In genomic region chr11:72737341-72737740, GRCh38 we compare ENCODE assay signal across 11 cellular contexts. TPM values are rescaled to one million over a fixed set of nuclear protein-coding genes. Genes with fewer than 3 reads are reported as not detected.
A peak's percentile ranks its signal among the peaks of the same experiment; 100 is the strongest.
DNase-seq lines count a peak whose midpoint lies in the region; ATAC-seq and TF ChIP-seq lines count a peak whose summit lies in the region.
"Had no signal": no experiment of that assay in that cellular context is flagged by ENCODE, and none has a peak within 500 bp of the region (broad histone marks: within the 10 kb centered on the region; RNA-seq: fewer than 3 reads in every experiment).

No MANE protein-coding gene starts in this region.

- no peak overlapping the region for H2AFZ ChIP-seq in Loucy (ENCODE audit: low read length)

- H3K9me3 Mint-ChIP-seq in CD4-positive, CD25-positive, alpha-beta regulatory T cell, result no peaks in the 10 kb centered on the region
- no peaks in the 10 kb centered on the region for H3K9me3 Mint-ChIP-seq in effector memory CD8-positive, alpha-beta T cell
- no peaks in the 10 kb centered on the region for H3K9me3 Mint-ChIP-seq in neural crest cell

- H3K9me2 ChIP-seq in Loucy (replicated peaks; ENCODE audit: low read depth, low read length), result no peaks in the 10 kb centered on the region

- peaks cover 65% of the 10 kb centered on the region for H3K4me1 ChIP-seq in CD4-positive, CD25-positive, alpha-beta regulatory T cell (ENCODE audit: control insufficient read depth, insufficient read depth, low read length, poor library complexity, severe bottlenecking)
- H3K4me1 ChIP-seq in Loucy (ENCODE audit: insufficient read depth, low read length, poor library complexity, severe bottlenecking), result peaks cover 42% of the 10 kb centered on the region

- peaks cover 8% of the 10 kb centered on the region for H3K36me3 Mint-ChIP-seq in CD4-positive, CD25-positive, alpha-beta regulatory T cell
- peaks cover 8% of the 10 kb centered on the region for H3K36me3 Mint-ChIP-seq in effector memory CD8-positive, alpha-beta T cell (ENCODE audit: insufficient read depth)
- H3K36me3 Mint-ChIP-seq in neural crest cell (ENCODE audit: low read depth), result no peaks in the 10 kb centered on the region

- H3K27me3 ChIP-seq in CD4-positive, CD25-positive, alpha-beta regulatory T cell (ENCODE audit: control insufficient read depth, insufficient read depth, low read length), result no peaks in the 10 kb centered on the region
- H3K27me3 ChIP-seq in Loucy (ENCODE audit: insufficient read depth, low read length, poor library complexity, severe bottlenecking), result no peaks in the 10 kb centered on the region

- no peaks in the 10 kb centered on the region for H3K27me3 Mint-ChIP-seq in CD4-positive, CD25-positive, alpha-beta regulatory T cell
- H3K27me3 Mint-ChIP-seq in effector memory CD8-positive, alpha-beta T cell, result no peaks in the 10 kb centered on the region
- no peaks in the 10 kb centered on the region for H3K27me3 Mint-ChIP-seq in neural crest cell (ENCODE audit: low read depth)

- TF ChIP-seq CTCF in Loucy (conservative IDR thresholded peaks at IDR 0.05; ENCODE audit: low read length), result no peak
- TF ChIP-seq CTCF in neural crest cell (conservative IDR thresholded peaks at IDR 0.05), result no peak

- H3K4me1 Mint-ChIP-seq in CD4-positive, CD25-positive, alpha-beta regulatory T cell, result peaks cover 5 to 69% (median 51%) of the 10 kb centered on the region in 4 donors
- H3K4me1 Mint-ChIP-seq in effector memory CD8-positive, alpha-beta T cell (ENCODE audit: low read depth in 2 of 2), result peaks cover 64 to 66% of the 10 kb centered on the region in 2 donors
- H3K4me1 Mint-ChIP-seq in neural crest cell, result peaks cover 43% of the 10 kb centered on the region

- H3K4me3 ChIP-seq in CD4-positive, CD25-positive, alpha-beta regulatory T cell (ENCODE audit: low read depth, low read length), result no peak overlapping the region
- H3K4me3 ChIP-seq in Loucy (ENCODE audit: low read length, poor library complexity, severe bottlenecking), result no peak overlapping the region

- peak overlapping the region; percentile 60 for H3K4me2 ChIP-seq in Loucy (ENCODE audit: low read depth, low read length, poor library complexity, severe bottlenecking)

- no peak for ATAC-seq in CD4-positive, CD25-positive, alpha-beta regulatory T cell (ENCODE audit: low read depth in 2 of 2)
- ATAC-seq in effector memory CD8-positive, alpha-beta T cell (replicated peaks), result no peak
- no peak for ATAC-seq in HG03097 (IDR thresholded peaks at IDR 0.05; ENCODE audit: low FRiP score, unreplicated experiment)

- H3K27ac ChIP-seq in CD4-positive, CD25-positive, alpha-beta regulatory T cell (ENCODE audit: insufficient read depth, low read length, poor library complexity, severe bottlenecking), result peak overlapping the region; percentile 80
- H3K27ac ChIP-seq: VCaP had no signal

- peaks cover 54% of the 10 kb centered on the region; the same call in 1 of the 2 replicates for H3K79me2 ChIP-seq in Loucy (ENCODE audit: insufficient read depth, low read length)

- no peak for DNase-seq in CD4-positive, CD25-positive, alpha-beta regulatory T cell
- DNase-seq in effector memory CD8-positive, alpha-beta T cell, result no peak
- DNase-seq in neural crest cell (ENCODE audit: low read depth, low spot score), result no peak
- DNase-seq in iPS-NIHi7 (ENCODE audit: extremely low spot score), result no peak
- no peak for DNase-seq in cerebellar cortex (ENCODE audit: low spot score)
- no peak for DNase-seq in RKO (ENCODE audit: low spot score)
- DNase-seq: DMS79, GOT3 had no signal

- H3F3A ChIP-seq in Loucy (ENCODE audit: low read depth), result no peaks in the 10 kb centered on the region

- H3K9ac ChIP-seq in Loucy (ENCODE audit: low read depth, low read length, poor library complexity, severe bottlenecking), result peak overlapping the region; percentile 55

- peak overlapping the region; percentile 20 to 85 (median 81) for H3K4me3 Mint-ChIP-seq in CD4-positive, CD25-positive, alpha-beta regulatory T cell
- peak overlapping the region; percentile 63 to 77 for H3K4me3 Mint-ChIP-seq in effector memory CD8-positive, alpha-beta T cell
- H3K4me3 Mint-ChIP-seq in neural crest cell, result no peak overlapping the region

- peaks cover 5% of the 10 kb centered on the region for H4K20me1 ChIP-seq in Loucy (ENCODE audit: insufficient read depth, low read length, poor library complexity, severe bottlenecking)

- H3K27ac Mint-ChIP-seq in CD4-positive, CD25-positive, alpha-beta regulatory T cell, result peak overlapping the region; percentile 98 to 99 (median 99)
- peak overlapping the region; percentile 98 to 100 for H3K27ac Mint-ChIP-seq in effector memory CD8-positive, alpha-beta T cell
- peak overlapping the region; percentile 83 for H3K27ac Mint-ChIP-seq in neural crest cell (ENCODE audit: unreplicated experiment)

- H3K9me3 ChIP-seq in CD4-positive, CD25-positive, alpha-beta regulatory T cell (ENCODE audit: control insufficient read depth in 2 of 2, low read length in 2 of 2), result no peaks in the 10 kb centered on the region
- no peaks in the 10 kb centered on the region for H3K9me3 ChIP-seq in Loucy (ENCODE audit: insufficient read depth, low read depth, low read length)

- H3K36me3 ChIP-seq in CD4-positive, CD25-positive, alpha-beta regulatory T cell (ENCODE audit: control insufficient read depth, insufficient read depth, low read length), result no peaks in the 10 kb centered on the region
- no peaks in the 10 kb centered on the region for H3K36me3 ChIP-seq in Loucy (ENCODE audit: insufficient read depth, low read length)

RNA-seq across cellular contexts. Expression of gene ARAP1, which starts 14.9 kb away (rescaled TPM):
- total RNA-seq in CD4-positive, CD25-positive, alpha-beta regulatory T cell, result 136 TPM
- polyA plus RNA-seq in CD4-positive, CD25-positive, alpha-beta regulatory T cell, result 10 to 100 TPM; 24.7 to 43.7 (median 29.5) TPM
- 79.0 and 80.7 TPM in 2 replicates for total RNA-seq in neural crest cell

RNA-seq across cellular contexts. Expression of gene STARD10, which starts 56.5 kb away (rescaled TPM):
- total RNA-seq in CD4-positive, CD25-positive, alpha-beta regulatory T cell, result 11.2 TPM
- polyA plus RNA-seq in CD4-positive, CD25-positive, alpha-beta regulatory T cell, result 10 to 100 TPM; 13.6 to 16.8 (median 14.0) TPM
- total RNA-seq in neural crest cell, result 12.6 and 13.5 TPM in 2 replicates
